Comparison of ENCODE assay signal across 20 cellular contexts in genomic region chr3:42130329-42131070, GRCh38. TPM values are rescaled to one million over a fixed set of nuclear protein-coding genes. Genes with fewer than 3 reads are reported as not detected.
DNase-seq lines count a peak whose midpoint lies in the region; ATAC-seq and TF ChIP-seq lines count a peak whose summit lies in the region.
"Had no signal": no experiment of that assay in that cellular context is flagged by ENCODE, and none has a peak within 500 bp of the region (broad histone marks: within the 10 kb centered on the region; RNA-seq: fewer than 3 reads in every experiment).

No MANE protein-coding gene starts in this region.

- H3K36me3 Mint-ChIP-seq in activated CD8-positive, alpha-beta memory T cell treated with anti-CD3 and anti-CD28 coated beads, Interleukin-2, amount 10 ng/mL, durations not matched to agents 7 days and 5 days = peaks cover 4% of the 10 kb centered on the region

- H3K27me3 Mint-ChIP-seq in activated CD8-positive, alpha-beta memory T cell treated with anti-CD3 and anti-CD28 coated beads, Interleukin-2, amount 10 ng/mL, durations not matched to agents 7 days and 5 days = no peaks in the 10 kb centered on the region
- H3K27me3 Mint-ChIP-seq: activated B cell treated with CpG ODN at 0.5 μM for 24 hours; activated CD8-positive, alpha-beta T cell treated with anti-CD3 and anti-CD28 coated beads for 36 hours; activated naive CD8-positive, alpha-beta T cell treated with anti-CD3 and anti-CD28 coated beads for 36 hours had no signal

- H3K4me3 ChIP-seq in liver (ENCODE audit: low read depth in 1 of 3, low read length in 3 of 3) = no peak overlapping the region
- no peak overlapping the region for H3K4me3 ChIP-seq in stomach
- H3K4me3 ChIP-seq: esophagus muscularis mucosa, thyroid gland had no signal

- no peaks in the 10 kb centered on the region for H3K9me3 Mint-ChIP-seq in activated CD8-positive, alpha-beta memory T cell treated with anti-CD3 and anti-CD28 coated beads, Interleukin-2, amount 10 ng/mL, durations not matched to agents 7 days and 5 days (ENCODE audit: low read depth)
- H3K9me3 Mint-ChIP-seq: activated B cell treated with CpG ODN at 0.5 μM for 24 hours; activated CD8-positive, alpha-beta T cell treated with anti-CD3 and anti-CD28 coated beads for 36 hours; activated naive CD8-positive, alpha-beta T cell treated with anti-CD3 and anti-CD28 coated beads for 36 hours; activated T-cell treated with anti-CD3 and anti-CD28 coated beads, Interleukin-2, amount 50 U/mL, for 72 hours; nephron; stimulated activated effector memory CD8-positive, alpha-beta T cell treated with anti-CD3 and anti-CD28 coated beads, Interleukin-12 subunit alpha, Interleukin-12 subunit beta, amount 100 ng/mL, for 72 hours had no signal

- H3K4me1 Mint-ChIP-seq in activated CD8-positive, alpha-beta memory T cell treated with anti-CD3 and anti-CD28 coated beads, Interleukin-2, amount 10 ng/mL, durations not matched to agents 7 days and 5 days = no peaks in the 10 kb centered on the region
- H3K4me1 Mint-ChIP-seq: nephron had no signal

- H3K27me3 ChIP-seq in liver (ENCODE audit: control insufficient read depth in 4 of 4, insufficient read depth in 4 of 4, low read length in 3 of 4) = no peaks in the 10 kb centered on the region
- no peaks in the 10 kb centered on the region for H3K27me3 ChIP-seq in stomach
- H3K27me3 ChIP-seq: esophagus muscularis mucosa, thyroid gland had no signal

- H3K9me3 ChIP-seq in liver (ENCODE audit: control insufficient read depth in 4 of 4, low read length in 3 of 4) = no peaks in the 10 kb centered on the region
- no peaks in the 10 kb centered on the region for H3K9me3 ChIP-seq in stomach
- H3K9me3 ChIP-seq: esophagus muscularis mucosa, thyroid gland had no signal

- no peak for ATAC-seq in activated CD8-positive, alpha-beta memory T cell treated with anti-CD3 and anti-CD28 coated beads, Interleukin-2, amount 10 ng/mL, durations not matched to agents 7 days and 5 days
- no peak for ATAC-seq in HG02678 (IDR thresholded peaks at IDR 0.05; ENCODE audit: unreplicated experiment)
- ATAC-seq: activated CD8-positive, alpha-beta T cell treated with anti-CD3 and anti-CD28 coated beads for 36 hours; stimulated activated effector memory CD8-positive, alpha-beta T cell treated with anti-CD3 and anti-CD28 coated beads, Interleukin-12 subunit alpha, Interleukin-12 subunit beta, amount 100 ng/mL, for 72 hours had no signal

- CTCF ChIA-PET in activated CD8-positive, alpha-beta memory T cell treated with anti-CD3 and anti-CD28 coated beads, Interleukin-2, amount 10 ng/mL, durations not matched to agents 7 days and 5 days (lab: Charles Lee) = interaction anchor here (0.6 to 2.4 kb wide), 5 partner anchors 11 to 208 kb away, joined by 3 to 6 read pairs (median 4); no protein-coding TSS in a partner anchor

- no peak overlapping the region for H3K9ac ChIP-seq in liver (ENCODE audit: low read depth in 1 of 2, low read length in 2 of 2)

- 51% methylated on average over 8 of the region's 8 CpGs for WGBS in liver
- WGBS in stomach, 5 donors = 57 to 70% (median 60%) methylated on average over 8 of the region's 8 CpGs

- no peak overlapping the region for H3K27ac Mint-ChIP-seq in activated CD8-positive, alpha-beta memory T cell treated with anti-CD3 and anti-CD28 coated beads, Interleukin-2, amount 10 ng/mL, durations not matched to agents 7 days and 5 days
- H3K27ac Mint-ChIP-seq: activated B cell treated with CpG ODN at 0.5 μM for 24 hours; activated CD8-positive, alpha-beta T cell treated with anti-CD3 and anti-CD28 coated beads for 36 hours; activated naive CD8-positive, alpha-beta T cell treated with anti-CD3 and anti-CD28 coated beads for 36 hours; activated T-cell treated with anti-CD3 and anti-CD28 coated beads, Interleukin-2, amount 50 U/mL, for 72 hours; nephron; stimulated activated effector memory CD8-positive, alpha-beta T cell treated with anti-CD3 and anti-CD28 coated beads, Interleukin-12 subunit alpha, Interleukin-12 subunit beta, amount 100 ng/mL, for 72 hours had no signal

- intact Hi-C loops in stomach (cut with DNase I; ENCODE audit: low total_unique reads) = no loop called here

- H3K36me3 ChIP-seq in liver (ENCODE audit: control insufficient read depth in 4 of 4, insufficient read depth in 3 of 4, low read depth in 1 of 4, low read length in 3 of 4) (peaks cover 0 to 8% (median 3%) of the 10 kb centered on the region in 4 donors), stomach (peaks cover 4 to 22% (median 17%) of the 10 kb centered on the region in 4 donors)

- no peak for TF ChIP-seq POLR2A in stomach (IDR thresholded peaks at IDR 0.05)

- H3K4me1 ChIP-seq in liver (ENCODE audit: control insufficient read depth in 4 of 4, insufficient read depth in 4 of 4, low read length in 3 of 4) (peaks cover 10 to 35% (median 18%) of the 10 kb centered on the region in 4 donors), stomach (peaks cover 22 to 46% (median 30%) of the 10 kb centered on the region in 4 donors)

- H3K4me3 Mint-ChIP-seq in activated CD8-positive, alpha-beta memory T cell treated with anti-CD3 and anti-CD28 coated beads, Interleukin-2, amount 10 ng/mL, durations not matched to agents 7 days and 5 days = no peak overlapping the region
- H3K4me3 Mint-ChIP-seq: activated B cell treated with CpG ODN at 0.5 μM for 24 hours; activated CD8-positive, alpha-beta T cell treated with anti-CD3 and anti-CD28 coated beads for 36 hours; activated naive CD8-positive, alpha-beta T cell treated with anti-CD3 and anti-CD28 coated beads for 36 hours; activated T-cell treated with anti-CD3 and anti-CD28 coated beads, Interleukin-2, amount 50 U/mL, for 72 hours; nephron; stimulated activated effector memory CD8-positive, alpha-beta T cell treated with anti-CD3 and anti-CD28 coated beads, Interleukin-12 subunit alpha, Interleukin-12 subunit beta, amount 100 ng/mL, for 72 hours had no signal

- peak in 1 of 2 donors; percentile 12 for TF ChIP-seq RAD21 in liver (IDR thresholded peaks at IDR 0.05)

- TF ChIP-seq EP300 in stomach (IDR thresholded peaks at IDR 0.05) = no peak

- DNase-seq in activated CD8-positive, alpha-beta memory T cell treated with anti-CD3 and anti-CD28 coated beads for 24 hours = peak; percentile 21
- DNase-seq in activated CD8-positive, alpha-beta memory T cell treated with anti-CD3 and anti-CD28 coated beads, Interleukin-2, amount 10 ng/mL, durations not matched to agents 7 days and 5 days = no peak
- DNase-seq in stomach = peak; percentile 61
- no peak for DNase-seq in cerebellar cortex (ENCODE audit: low spot score)
- DNase-seq in AG08395 (ENCODE audit: low spot score) = no peak
- DNase-seq: activated B cell treated with CpG ODN at 0.5 μM for 24 hours; activated CD8-positive, alpha-beta T cell treated with anti-CD3 and anti-CD28 coated beads for 36 hours; activated naive CD8-positive, alpha-beta T cell treated with anti-CD3 and anti-CD28 coated beads for 36 hours; activated T-cell treated with anti-CD3 and anti-CD28 coated beads, Interleukin-2, amount 50 U/mL, for 72 hours; C1 segment of cervical spinal cord; DMS79; NCI-H1436; Right ventricle myocardium superior; thyroid gland had no signal

- TF ChIP-seq CTCF in VCaP (conservative IDR thresholded peaks at IDR 0.05) = no peak
- TF ChIP-seq CTCF in liver (IDR thresholded peaks at IDR 0.05; ENCODE audit: low read depth, low read length, missing input control) = no peak
- TF ChIP-seq CTCF in stomach (IDR thresholded peaks at IDR 0.05) = no peak

- H3K27ac ChIP-seq in VCaP = peak overlapping the region; percentile 67
- H3K27ac ChIP-seq in liver (ENCODE audit: low read depth in 1 of 2, low read length in 2 of 2) = peak overlapping the region; percentile 52 to 78
- peak overlapping the region; percentile 65 to 90 (median 79) for H3K27ac ChIP-seq in stomach
- H3K27ac ChIP-seq: esophagus muscularis mucosa, thyroid gland had no signal

TF ChIP-seq in liver, 16 proteins besides CTCF, POLR2A, EP300 and RAD21 (continues in another document):
- peak; percentile 53 for TF ChIP-seq YY1 (IDR thresholded peaks at IDR 0.05)
- no peak for TF ChIP-seq ATF3 (IDR thresholded peaks at IDR 0.05)
- peak; percentile 62 to 72 for TF ChIP-seq RXRA (IDR thresholded peaks at IDR 0.05)
- peak; percentile 21 for TF ChIP-seq REST (IDR thresholded peaks at IDR 0.05)
- TF ChIP-seq HNF4A (conservative IDR thresholded peaks at IDR 0.05) = peak; percentile 88 to 93
- peak; percentile 69 for TF ChIP-seq HNF4G (IDR thresholded peaks at IDR 0.05)
- peak; percentile 72 for TF ChIP-seq FOXA2 (IDR thresholded peaks at IDR 0.05)

RNA-seq across cellular contexts. Expression of gene TRAK1, which starts 39.3 kb away (rescaled TPM):
- total RNA-seq in activated CD8-positive, alpha-beta memory T cell treated with anti-CD3 and anti-CD28 coated beads, Interleukin-2, amount 10 ng/mL, durations not matched to agents 7 days and 5 days = 10 to 100 TPM; 27.3 to 31.1 TPM
- total RNA-seq in liver = 10 to 100 TPM; 12.1 to 21.7 TPM
- polyA plus RNA-seq in liver = 1 to 10 TPM; 3.4 to 5.0 TPM
- total RNA-seq in stomach = 100 to 1,000 TPM in 4 of 5 donors, 10 to 100 TPM in 1; 67.1 to 328 (median 107) TPM
- 10 to 100 TPM; 17.2 to 33.5 (median 20.1) TPM for polyA plus RNA-seq in stomach

Comparison
In these comparisons a context has a peak if more than half of its experiments do, and no peak if none do; other contexts are left out.
1. DNase-seq: peak in activated CD8-positive, alpha-beta memory T cell treated with anti-CD3 and anti-CD28 coated beads for 24 hours (single experiment) and stomach (single experiment); none in activated CD8-positive, alpha-beta memory T cell treated with anti-CD3 and anti-CD28 coated beads, Interleukin-2, amount 10 ng/mL, durations not matched to agents 7 days and 5 days (single experiment), cerebellar cortex (single experiment) and AG08395 (single experiment).
2. Peak in every context shown above with its lines, with median percentiles within 50 percentile points of each other: H3K27ac ChIP-seq.